ENCODE assay signal across 24 cellular contexts in genomic region chr17:62664336-62665120, GRCh38.
"Had no signal": no experiment of that assay in that cellular context is flagged by ENCODE, and none has a peak within 500 bp of the region (broad histone marks: within the 10 kb centered on the region; RNA-seq: fewer than 3 reads in every experiment).

No MANE protein-coding gene starts in this region.

- H3K4me3 ChIP-seq: breast epithelium, esophagus muscularis mucosa, heart right ventricle, ovary, prostate gland, sigmoid colon, upper lobe of left lung had no signal

- H3K36me3 ChIP-seq: breast epithelium, neutrophil, ovary, prostate gland, sigmoid colon had no signal

- H3K27me3 ChIP-seq: breast epithelium, esophagus muscularis mucosa, foreskin keratinocyte, heart right ventricle, neutrophil, ovary, sigmoid colon, upper lobe of left lung had no signal

- H3K27ac ChIP-seq: breast epithelium, esophagus muscularis mucosa, foreskin keratinocyte, heart right ventricle, neutrophil, ovary, prostate gland, sigmoid colon, upper lobe of left lung, VCaP had no signal

- DNase-seq: activated CD4-positive, alpha-beta memory T cell treated with anti-CD3 and anti-CD28 coated beads for 36 hours; activated CD4-positive, alpha-beta T cell treated with anti-CD3 and anti-CD28 coated beads, Interleukin-2, amount 10 ng/mL, durations not matched to agents 24 days and 14 days; activated CD8-positive, alpha-beta memory T cell treated with anti-CD3 and anti-CD28 coated beads, Interleukin-2, amount 50 U/mL, for 4 hours; activated gamma-delta T cell treated with Interleukin-2 at 50 U/mL for 16 hours; activated naive CD4-positive, alpha-beta T cell treated with anti-CD3 and anti-CD28 coated beads, Interleukin-2, amount 50 U/mL, for 16 hours; activated T-cell treated with anti-CD3 and anti-CD28 coated beads, Interleukin-2, amount 50 U/mL, for 1 hour; foreskin keratinocyte; heart right ventricle; kidney glomerular epithelial cell; retina; sigmoid colon; small intestine; stimulated activated CD4-positive, alpha-beta T cell treated with anti-CD3 and anti-CD28 coated beads, Interleukin-4, amount 100 ng/mL, for 24 hours; stimulated activated naive CD8-positive, alpha-beta T cell treated with anti-CD3 and anti-CD28 coated beads, Interleukin-15, amount 100 ng/mL, for 72 hours; substantia nigra; SW 1271; T-helper 9 cell had no signal

- H3K4me1 ChIP-seq: breast epithelium, esophagus muscularis mucosa, heart right ventricle, prostate gland, sigmoid colon, upper lobe of left lung had no signal

- H3K9me3 ChIP-seq: breast epithelium, neutrophil, ovary, prostate gland had no signal
